Comparison of ENCODE assay signal across 11 cellular contexts in genomic region chr19:49954092-49954825, GRCh38. TPM values are rescaled to one million over a fixed set of nuclear protein-coding genes. Genes with fewer than 3 reads are reported as not detected.
DNase-seq lines count a peak whose midpoint lies in the region; ATAC-seq and TF ChIP-seq lines count a peak whose summit lies in the region.
"Had no signal": no experiment of that assay in that cellular context is flagged by ENCODE, and none has a peak within 500 bp of the region (broad histone marks: within the 10 kb centered on the region; RNA-seq: fewer than 3 reads in every experiment).

No MANE protein-coding gene starts in this region.

- H3K4me1 Mint-ChIP-seq in H9, result peaks cover 22 to 44% of the 10 kb centered on the region in 2 experiments

- H3K9me3 ChIP-seq in hepatocyte (ENCODE audit: low read depth), result no peaks in the 10 kb centered on the region
- no peaks in the 10 kb centered on the region for H3K9me3 ChIP-seq in testis
- no peaks in the 10 kb centered on the region for H3K9me3 ChIP-seq in H9 (ENCODE audit: control insufficient read depth, low read depth, low read length)

- H2AFZ ChIP-seq in hepatocyte (no peak overlapping the region), H9 (ENCODE audit: low read length) (no peak overlapping the region)

- H3K23me2 ChIP-seq in H9 (ENCODE audit: insufficient read length, low read depth, low read length, poor library complexity, severe bottlenecking), result no peaks in the 10 kb centered on the region

- no peak overlapping the region for H3K4me3 Mint-ChIP-seq in H9

- no peak overlapping the region for H2BK12ac ChIP-seq in H9 (ENCODE audit: insufficient read length, low read depth, low read length)

- WGBS in hepatocyte (ENCODE audit: low lambda C conversion rate, missing lambda C conversion rate), result 47% methylated on average over 12 of the region's 12 CpGs
- WGBS in testis, 2 donors, result 21 to 32% methylated on average over 12 of the region's 12 CpGs
- no CpG with 5 or more reads among the region's 12 CpGs for WGBS in H9 (ENCODE audit: extremely low coverage, insufficient read length, low lambda C conversion rate)

- H3K18ac ChIP-seq in H9 (ENCODE audit: insufficient read length, low read depth, low read length), result no peak overlapping the region

- H4K20me1 ChIP-seq in hepatocyte (ENCODE audit: insufficient read depth, poor library complexity, severe bottlenecking) (no peaks in the 10 kb centered on the region), H9 (ENCODE audit: control insufficient read depth, insufficient read depth, insufficient read length) (no peaks in the 10 kb centered on the region)

- H3K27ac ChIP-seq in hepatocyte (peak overlapping the region; percentile 73), testis (peak overlapping the region; percentile 21 to 60), H9 (ENCODE audit: insufficient read length, low read depth, low read length) (no peak overlapping the region)
- H3K27ac ChIP-seq: brain microvascular endothelial cell had no signal

- no peaks in the 10 kb centered on the region; a peak in 3 of 5 replicates for H3K9me3 Mint-ChIP-seq in H9

- H3K36me3 Mint-ChIP-seq in H9 (ENCODE audit: insufficient read depth in 1 of 3, low read depth in 3 of 3), result no peaks in the 10 kb centered on the region

- H3K79me2 ChIP-seq in hepatocyte, result no peaks in the 10 kb centered on the region
- no peaks in the 10 kb centered on the region for H3K79me2 ChIP-seq in H9 (ENCODE audit: insufficient read depth, low read length)

- no peak overlapping the region for H3K56ac ChIP-seq in H9 (ENCODE audit: insufficient read length, low read depth, low read length)

- H2BK15ac ChIP-seq in H9 (ENCODE audit: low read depth, low read length), result no peak overlapping the region

- no peak overlapping the region for H4K8ac ChIP-seq in H9 (replicated peaks; ENCODE audit: insufficient read length, low read depth, low read length)

- H3K36me3 ChIP-seq in hepatocyte (replicated peaks; ENCODE audit: insufficient read depth, low read depth) (no peaks in the 10 kb centered on the region), testis (ENCODE audit: low read depth, missing control alignments) (no peaks in the 10 kb centered on the region)
- H3K36me3 ChIP-seq: brain microvascular endothelial cell had no signal

- no peak overlapping the region for H3K23ac ChIP-seq in H9 (ENCODE audit: insufficient read length, low read depth, low read length)

- H3K27me3 Mint-ChIP-seq in H9 (ENCODE audit: low read depth), result peaks cover 5% of the 10 kb centered on the region

- no peak overlapping the region for H2BK20ac ChIP-seq in H9 (ENCODE audit: low read depth, low read length, poor library complexity, severe bottlenecking)

- DNase-seq in NCI-H2171 treated with DMSO at 0.1 percent for 48 hours (lab: John Stamatoyannopoulos, UW), result peak; percentile 5
- DNase-seq in NCI-H2171 (lab: John Stamatoyannopoulos, UW), result no peak
- peak; percentile 46 for DNase-seq in UCSD-AML1 (lab: John Stamatoyannopoulos, UW; ENCODE audit: unreplicated experiment)
- no peak for DNase-seq in hepatocyte (ENCODE audit: low spot score)
- peak; percentile 36 for DNase-seq in testis
- no peak for DNase-seq in NCI-H2227 treated with DMSO at 0.1 percent for 48 hours (lab: John Stamatoyannopoulos, UW)
- DNase-seq in H9, result no peak
- DNase-seq: brain microvascular endothelial cell, NCI-H345 had no signal

- H3K9ac ChIP-seq in H9 (ENCODE audit: extremely low read depth, insufficient read length, low read length), result no peak overlapping the region

- peaks cover 37% of the 10 kb centered on the region for H3K4me1 ChIP-seq in hepatocyte (ENCODE audit: insufficient read depth)
- H3K4me1 ChIP-seq in testis, result peaks cover 35% of the 10 kb centered on the region
- H3K4me1 ChIP-seq in H9 (ENCODE audit: insufficient read depth, low read length), result peaks cover 3% of the 10 kb centered on the region; the same call in 1 of the 2 replicates

- no peak overlapping the region for H4K5ac ChIP-seq in H9 (ENCODE audit: insufficient read length, low read depth, low read length)

- TF ChIP-seq POLR2A in testis (IDR thresholded peaks at IDR 0.05), result no peak

- no peak overlapping the region for H3T11ph ChIP-seq in H9 (ENCODE audit: low read length)

- no peaks in the 10 kb centered on the region for H3K9me2 ChIP-seq in hepatocyte (replicated peaks; ENCODE audit: insufficient read depth)

- no peak overlapping the region for H3K14ac ChIP-seq in H9 (ENCODE audit: insufficient read depth, low read length)

- H2AK5ac ChIP-seq in H9 (ENCODE audit: insufficient read length, low read length), result no peak overlapping the region

- H2BK120ac ChIP-seq in H9 (ENCODE audit: low read depth, low read length, poor library complexity, severe bottlenecking), result no peak overlapping the region

- H3K4ac ChIP-seq in H9 (ENCODE audit: low read depth, low read length), result no peak overlapping the region

- TF ChIP-seq CTCF in hepatocyte (IDR thresholded peaks at IDR 0.05; ENCODE audit: poor library complexity) (no peak), testis (IDR thresholded peaks at IDR 0.05) (no peak), H9 (conservative IDR thresholded peaks at IDR 0.05) (no peak)

- H2BK5ac ChIP-seq in H9 (ENCODE audit: insufficient read length, low read length), result no peak overlapping the region

- H3K27me3 ChIP-seq in hepatocyte (no peaks in the 10 kb centered on the region), testis (no peaks in the 10 kb centered on the region), H9 (ENCODE audit: insufficient read depth, low read length) (no peaks in the 10 kb centered on the region)
- H3K27me3 ChIP-seq: brain microvascular endothelial cell had no signal

- H3K27ac Mint-ChIP-seq in H9, result peak overlapping the region in 1 of 3 experiments; percentile 81; a peak in 3 of 7 replicates

- H3K4me2 ChIP-seq in hepatocyte, result peak overlapping the region; percentile 62
- no peak overlapping the region for H3K4me2 ChIP-seq in H9 (ENCODE audit: insufficient read depth, insufficient read length, low read length)

- H3K4me3 ChIP-seq in hepatocyte, result no peak overlapping the region
- H3K4me3 ChIP-seq in testis, result no peak overlapping the region

- no peaks in the 10 kb centered on the region for H3K79me1 ChIP-seq in H9 (ENCODE audit: insufficient read depth, low read depth, low read length, poor library complexity, severe bottlenecking)

- no peak for ATAC-seq in HG02763 (IDR thresholded peaks at IDR 0.05; ENCODE audit: unreplicated experiment)

- intact Hi-C loops in testis (cut with DNase I; ENCODE audit: low total_unique reads), result no loop called here

- H4K91ac ChIP-seq in H9 (ENCODE audit: insufficient read length, low read depth, low read length), result no peak overlapping the region

RNA-seq across cellular contexts. Expression of gene SIGLEC11, which starts 6.7 kb away (rescaled TPM):
- total RNA-seq in hepatocyte (15.8 and 21.2 TPM in 2 replicates), testis (1 to 10 TPM; 6.0 to 8.5 TPM), H9 (2021) (not detected in 2 replicates)
- polyA plus RNA-seq in hepatocyte (3.9 and 6.0 TPM in 2 replicates), testis (ENCODE audit: insufficient read depth, low read depth, low replicate concordance) (5.8 TPM)
- total RNA-seq: activated CD8-positive, alpha-beta memory T cell treated with anti-CD3 and anti-CD28 coated beads for 36 hours had no signal

RNA-seq across cellular contexts. Expression of gene NUP62, which starts 25.0 kb away (rescaled TPM):
- 21.3 and 33.8 TPM in 2 replicates for total RNA-seq in hepatocyte
- 33.5 and 34.0 TPM in 2 replicates for polyA plus RNA-seq in hepatocyte
- 100 to 1,000 TPM in 1 of 2 donors, 10 to 100 TPM in 1; 78.4 to 112 TPM for total RNA-seq in testis
- 135 TPM for polyA plus RNA-seq in testis (ENCODE audit: insufficient read depth, low read depth, low replicate concordance)
- total RNA-seq in H9 (2021), result 127 and 137 TPM in 2 replicates

RNA-seq across cellular contexts. Expression of gene ATF5, which starts 25.3 kb away (rescaled TPM):
- total RNA-seq in hepatocyte (19.8 and 34.4 TPM in 2 replicates), testis (10 to 100 TPM; 31.3 to 38.5 TPM), H9 (2021) (18.5 and 20.6 TPM in 2 replicates)
- polyA plus RNA-seq in hepatocyte (16.1 and 23.8 TPM in 2 replicates), testis (ENCODE audit: insufficient read depth, low read depth, low replicate concordance) (64.5 TPM)

RNA-seq across cellular contexts. Expression of gene IL4I1, which starts 57.6 kb away (rescaled TPM):
- total RNA-seq in hepatocyte (0.12 and 0.60 TPM in 2 replicates), testis (10 to 100 TPM; 17.1 to 20.4 TPM), H9 (2021) (0.29 and 0.61 TPM in 2 replicates)
- polyA plus RNA-seq in hepatocyte (0.33 and 0.97 TPM in 2 replicates), testis (ENCODE audit: insufficient read depth, low read depth, low replicate concordance) (61.9 TPM)

Comparison
In these comparisons a context has a peak if more than half of its experiments do, and no peak if none do; other contexts are left out.
1. DNase-seq: peak in NCI-H2171 treated with DMSO at 0.1 percent for 48 hours (single experiment), UCSD-AML1 (single experiment) and testis (single experiment); none in NCI-H2171 (single experiment), hepatocyte (single experiment), NCI-H2227 treated with DMSO at 0.1 percent for 48 hours (single experiment) and H9 (single experiment).